Comparison of ENCODE assay signal across 24 cellular contexts in genomic region chr2:148901142-148901541, GRCh38. TPM values are rescaled to one million over a fixed set of nuclear protein-coding genes. Genes with fewer than 3 reads are reported as not detected.
DNase-seq lines count a peak whose midpoint lies in the region; ATAC-seq and TF ChIP-seq lines count a peak whose summit lies in the region.
"Had no signal": no experiment of that assay in that cellular context is flagged by ENCODE, and none has a peak within 500 bp of the region (broad histone marks: within the 10 kb centered on the region; RNA-seq: fewer than 3 reads in every experiment).

No MANE protein-coding gene starts in this region.

- H3K36me3 ChIP-seq in esophagus muscularis mucosa, result no peaks in the 10 kb centered on the region
- H3K36me3 ChIP-seq: esophagus squamous epithelium, SJSA1, spleen, uterus had no signal

- TF ChIP-seq CTCF in esophagus muscularis mucosa (IDR thresholded peaks at IDR 0.05), result no peak

- H3K9me3 Mint-ChIP-seq in activated T-helper 1 cell treated with anti-CD3 and anti-CD28 coated beads, Interleukin-12 subunit alpha, Interleukin-12 subunit beta, Interleukin-2, Interleukin-4 antibody, amounts not matched to agents 30 ng/mL and 10 ng/mL and 1 ng/mL, durations not matched to agents 14 hours and 24 hours and 36 hours, result no peaks in the 10 kb centered on the region
- H3K9me3 Mint-ChIP-seq in activated CD8-positive, alpha-beta T cell treated with anti-CD3 and anti-CD28 coated beads, Interleukin-2, amount 10 ng/mL, durations not matched to agents 7 days and 5 days (ENCODE audit: insufficient read depth), result no peaks in the 10 kb centered on the region
- H3K9me3 Mint-ChIP-seq: activated B cell treated with CpG ODN at 0.5 μM for 24 hours; activated CD8-positive, alpha-beta T cell treated with anti-CD3 and anti-CD28 coated beads for 36 hours; activated naive CD4-positive, alpha-beta T cell treated with anti-CD3 and anti-CD28 coated beads, Interleukin-2, amount 50 U/mL, for 24 hours; activated T-cell treated with anti-CD3 and anti-CD28 coated beads, Interleukin-2, amount 50 U/mL, for 4 hours had no signal

- H3K27ac ChIP-seq in esophagus muscularis mucosa (replicated peaks in 1 of 4), result no peak overlapping the region
- H3K27ac ChIP-seq: C4-2B, esophagus squamous epithelium, SJSA1, spleen, uterus had no signal

- peak; percentile 74 for DNase-seq in COR-L47 (lab: John Stamatoyannopoulos, UW)
- DNase-seq in NCI-H128 (lab: John Stamatoyannopoulos, UW; ENCODE audit: unreplicated experiment), result peak; percentile 30
- DNase-seq in NCI-H2196 (lab: John Stamatoyannopoulos, UW; ENCODE audit: unreplicated experiment), result peak; percentile 26
- peak; percentile 42 for DNase-seq in esophagus muscularis mucosa (ENCODE audit: extremely low spot score)
- no peak for DNase-seq in NK-92 (lab: John Stamatoyannopoulos, UW; ENCODE audit: unreplicated experiment)
- DNase-seq in activated T-helper 1 cell treated with anti-CD3 and anti-CD28 coated beads, Interleukin-12 subunit alpha, Interleukin-12 subunit beta, Interleukin-2, Interleukin-4 antibody, amounts not matched to agents 30 ng/mL and 10 ng/mL and 1 ng/mL, durations not matched to agents 14 hours and 24 hours and 36 hours (ENCODE audit: low spot score), result no peak
- no peak for DNase-seq in activated CD8-positive, alpha-beta T cell treated with anti-CD3 and anti-CD28 coated beads, Interleukin-2, amount 10 ng/mL, durations not matched to agents 7 days and 5 days
- DNase-seq in Kasumi-1 (lab: John Stamatoyannopoulos, UW), result no peak
- DNase-seq: activated B cell treated with CpG ODN at 0.5 μM for 24 hours; activated CD8-positive, alpha-beta T cell treated with anti-CD3 and anti-CD28 coated beads for 36 hours; activated T-cell treated with anti-CD3 and anti-CD28 coated beads, Interleukin-2, amount 50 U/mL, for 4 hours; effector memory CD4-positive, alpha-beta T cell; esophagus squamous epithelium; NCI-H524; spleen; stimulated activated CD4-positive, alpha-beta T cell treated with anti-CD3 and anti-CD28 coated beads, Interleukin-4, amount 100 ng/mL, for 4 hours; substantia nigra; T-helper 2 cell; uterus had no signal

- no peak for ATAC-seq in activated CD8-positive, alpha-beta T cell treated with anti-CD3 and anti-CD28 coated beads, Interleukin-2, amount 10 ng/mL, durations not matched to agents 7 days and 5 days
- ATAC-seq: activated CD8-positive, alpha-beta T cell treated with anti-CD3 and anti-CD28 coated beads for 36 hours; activated T-cell treated with anti-CD3 and anti-CD28 coated beads, Interleukin-2, amount 50 U/mL, for 4 hours; HCT116; left lobe of liver had no signal

- no peaks in the 10 kb centered on the region for H3K4me1 Mint-ChIP-seq in activated T-helper 1 cell treated with anti-CD3 and anti-CD28 coated beads, Interleukin-12 subunit alpha, Interleukin-12 subunit beta, Interleukin-2, Interleukin-4 antibody, amounts not matched to agents 30 ng/mL and 10 ng/mL and 1 ng/mL, durations not matched to agents 14 hours and 24 hours and 36 hours (ENCODE audit: low read depth)
- H3K4me1 Mint-ChIP-seq in activated CD8-positive, alpha-beta T cell treated with anti-CD3 and anti-CD28 coated beads, Interleukin-2, amount 10 ng/mL, durations not matched to agents 7 days and 5 days (ENCODE audit: low read depth), result no peaks in the 10 kb centered on the region
- H3K4me1 Mint-ChIP-seq: activated naive CD4-positive, alpha-beta T cell treated with anti-CD3 and anti-CD28 coated beads, Interleukin-2, amount 50 U/mL, for 24 hours had no signal

- 67% methylated on average over 1 of the region's 1 CpG for WGBS in esophagus muscularis mucosa

- intact Hi-C loops in esophagus muscularis mucosa (cut with DNase I), result no loop called here
- intact Hi-C loops in activated T-helper 1 cell treated with anti-CD3 and anti-CD28 coated beads, Interleukin-12 subunit alpha, Interleukin-12 subunit beta, Interleukin-2, Interleukin-4 antibody, amounts not matched to agents 30 ng/mL and 10 ng/mL and 1 ng/mL, durations not matched to agents 14 hours and 24 hours and 36 hours (cut with micrococcal nuclease), result no loop called here

- no peaks in the 10 kb centered on the region for H3K36me3 Mint-ChIP-seq in activated T-helper 1 cell treated with anti-CD3 and anti-CD28 coated beads, Interleukin-12 subunit alpha, Interleukin-12 subunit beta, Interleukin-2, Interleukin-4 antibody, amounts not matched to agents 30 ng/mL and 10 ng/mL and 1 ng/mL, durations not matched to agents 14 hours and 24 hours and 36 hours (ENCODE audit: low read depth)
- H3K36me3 Mint-ChIP-seq in activated CD8-positive, alpha-beta T cell treated with anti-CD3 and anti-CD28 coated beads, Interleukin-2, amount 10 ng/mL, durations not matched to agents 7 days and 5 days (ENCODE audit: low read depth), result no peaks in the 10 kb centered on the region

- no peak overlapping the region for H3K27ac Mint-ChIP-seq in activated T-helper 1 cell treated with anti-CD3 and anti-CD28 coated beads, Interleukin-12 subunit alpha, Interleukin-12 subunit beta, Interleukin-2, Interleukin-4 antibody, amounts not matched to agents 30 ng/mL and 10 ng/mL and 1 ng/mL, durations not matched to agents 14 hours and 24 hours and 36 hours
- H3K27ac Mint-ChIP-seq in activated CD8-positive, alpha-beta T cell treated with anti-CD3 and anti-CD28 coated beads, Interleukin-2, amount 10 ng/mL, durations not matched to agents 7 days and 5 days, result no peak overlapping the region
- H3K27ac Mint-ChIP-seq: activated B cell treated with CpG ODN at 0.5 μM for 24 hours; activated CD8-positive, alpha-beta T cell treated with anti-CD3 and anti-CD28 coated beads for 36 hours; activated naive CD4-positive, alpha-beta T cell treated with anti-CD3 and anti-CD28 coated beads, Interleukin-2, amount 50 U/mL, for 24 hours had no signal

- no peak for TF ChIP-seq EP300 in esophagus muscularis mucosa (IDR thresholded peaks at IDR 0.05)

- no peaks in the 10 kb centered on the region for H3K27me3 Mint-ChIP-seq in activated T-helper 1 cell treated with anti-CD3 and anti-CD28 coated beads, Interleukin-12 subunit alpha, Interleukin-12 subunit beta, Interleukin-2, Interleukin-4 antibody, amounts not matched to agents 30 ng/mL and 10 ng/mL and 1 ng/mL, durations not matched to agents 14 hours and 24 hours and 36 hours (ENCODE audit: insufficient read depth)
- peaks cover 6% of the 10 kb centered on the region for H3K27me3 Mint-ChIP-seq in activated CD8-positive, alpha-beta T cell treated with anti-CD3 and anti-CD28 coated beads, Interleukin-2, amount 10 ng/mL, durations not matched to agents 7 days and 5 days (ENCODE audit: low read depth)

- CTCF ChIA-PET in activated CD8-positive, alpha-beta T cell treated with anti-CD3 and anti-CD28 coated beads, Interleukin-2, amount 10 ng/mL, durations not matched to agents 7 days and 5 days (lab: Charles Lee), result no interaction called here

- TF ChIP-seq POLR2A in esophagus muscularis mucosa (IDR thresholded peaks at IDR 0.05; ENCODE audit: low read depth), result no peak

- no peaks in the 10 kb centered on the region for H3K4me1 ChIP-seq in esophagus muscularis mucosa
- H3K4me1 ChIP-seq: esophagus squamous epithelium, SJSA1, uterus had no signal

- H3K9me3 ChIP-seq in esophagus muscularis mucosa, result no peaks in the 10 kb centered on the region
- H3K9me3 ChIP-seq: esophagus squamous epithelium, SJSA1, spleen, uterus had no signal

- H3K4me3 ChIP-seq in esophagus muscularis mucosa, result no peak overlapping the region
- H3K4me3 ChIP-seq: esophagus squamous epithelium, SJSA1, spleen, uterus had no signal

- POLR2A ChIA-PET in activated CD8-positive, alpha-beta T cell treated with anti-CD3 and anti-CD28 coated beads, Interleukin-2, amount 10 ng/mL, durations not matched to agents 7 days and 5 days (lab: Charles Lee), result no interaction called here

- H3K27me3 ChIP-seq in esophagus muscularis mucosa, result no peaks in the 10 kb centered on the region
- H3K27me3 ChIP-seq: spleen, uterus had no signal

- no peak overlapping the region for H3K4me3 Mint-ChIP-seq in activated T-helper 1 cell treated with anti-CD3 and anti-CD28 coated beads, Interleukin-12 subunit alpha, Interleukin-12 subunit beta, Interleukin-2, Interleukin-4 antibody, amounts not matched to agents 30 ng/mL and 10 ng/mL and 1 ng/mL, durations not matched to agents 14 hours and 24 hours and 36 hours
- H3K4me3 Mint-ChIP-seq in activated CD8-positive, alpha-beta T cell treated with anti-CD3 and anti-CD28 coated beads, Interleukin-2, amount 10 ng/mL, durations not matched to agents 7 days and 5 days, result no peak overlapping the region
- H3K4me3 Mint-ChIP-seq: activated B cell treated with CpG ODN at 0.5 μM for 24 hours; activated CD8-positive, alpha-beta T cell treated with anti-CD3 and anti-CD28 coated beads for 36 hours; activated naive CD4-positive, alpha-beta T cell treated with anti-CD3 and anti-CD28 coated beads, Interleukin-2, amount 50 U/mL, for 24 hours; activated T-cell treated with anti-CD3 and anti-CD28 coated beads, Interleukin-2, amount 50 U/mL, for 4 hours had no signal

RNA-seq across cellular contexts. Expression of gene KIF5C, which starts 26.1 kb away (rescaled TPM):
- total RNA-seq in esophagus muscularis mucosa, result 1 to 10 TPM; 2.9 to 4.6 (median 3.2) TPM
- total RNA-seq in activated T-helper 1 cell treated with anti-CD3 and anti-CD28 coated beads, Interleukin-12 subunit alpha, Interleukin-12 subunit beta, Interleukin-2, Interleukin-4 antibody, amounts not matched to agents 30 ng/mL and 10 ng/mL and 1 ng/mL, durations not matched to agents 14 hours and 24 hours and 36 hours, result 17.9 and 20.7 TPM in 2 replicates
- 1 to 10 TPM; 4.4 to 6.5 TPM for total RNA-seq in activated CD8-positive, alpha-beta T cell treated with anti-CD3 and anti-CD28 coated beads, Interleukin-2, amount 10 ng/mL, durations not matched to agents 7 days and 5 days

Comparison
In these comparisons a context has a peak if more than half of its experiments do, and no peak if none do; other contexts are left out.
1. DNase-seq: peak in COR-L47 (single experiment), NCI-H128 (single experiment), NCI-H2196 (single experiment) and esophagus muscularis mucosa (single experiment); none in NK-92 (single experiment), activated T-helper 1 cell treated with anti-CD3 and anti-CD28 coated beads, Interleukin-12 subunit alpha, Interleukin-12 subunit beta, Interleukin-2, Interleukin-4 antibody, amounts not matched to agents 30 ng/mL and 10 ng/mL and 1 ng/mL, durations not matched to agents 14 hours and 24 hours and 36 hours (single experiment), activated CD8-positive, alpha-beta T cell treated with anti-CD3 and anti-CD28 coated beads, Interleukin-2, amount 10 ng/mL, durations not matched to agents 7 days and 5 days (single experiment) and Kasumi-1 (0 of 2).